In genomic region chr17:38325221-38325851, GRCh38 we compare ENCODE assay signal across 13 cellular contexts. TPM values are rescaled to one million over a fixed set of nuclear protein-coding genes. Genes with fewer than 3 reads are reported as not detected.
DNase-seq lines count a peak whose midpoint lies in the region; ATAC-seq and TF ChIP-seq lines count a peak whose summit lies in the region.
"Had no signal": no experiment of that assay in that cellular context is flagged by ENCODE, and none has a peak within 500 bp of the region (broad histone marks: within the 10 kb centered on the region; RNA-seq: fewer than 3 reads in every experiment).

No MANE protein-coding gene starts in this region.

- 72 to 80% methylated on average over 3 to 4 of the region's 5 CpGs for WGBS in mesodermal cell (ENCODE audit: insufficient coverage in 2 of 2), 2 experiments

- ATAC-seq in HG03571 (IDR thresholded peaks at IDR 0.05; ENCODE audit: unreplicated experiment), result no peak
- ATAC-seq: PC-3 had no signal

- no peaks in the 10 kb centered on the region for H4K20me1 ChIP-seq in PC-9 (ENCODE audit: insufficient read depth)

- no TSS peak for BruUV-seq in PC-9 (replicated peaks; lab: Mats Ljungman, UMichigan)

- no peaks in the 10 kb centered on the region for H3K79me2 ChIP-seq in PC-9 (ENCODE audit: low read depth)

- no peaks in the 10 kb centered on the region for H3K27me3 ChIP-seq in PC-9 (ENCODE audit: insufficient read depth, low read depth)

- in situ Hi-C loops in KBM-7 (cut with MboI; ENCODE audit: low pct_unique_long_range_greater_than_20kb, low sequenced_read_pairs), result no loop called here

- no peaks in the 10 kb centered on the region for H3K9me2 ChIP-seq in PC-9 (ENCODE audit: insufficient read depth)

- TF ChIP-seq CTCF in PC-9 (conservative IDR thresholded peaks at IDR 0.05), result no peak

- CTCF ChIA-PET in PC-9 (lab: Charles Lee), result no interaction called here

- no peak overlapping the region for H2AFZ ChIP-seq in PC-9

- H3K36me3 ChIP-seq in mesodermal cell (ENCODE audit: control insufficient read depth, insufficient read depth, low read length) (peaks cover 33% of the 10 kb centered on the region), PC-9 (ENCODE audit: low read depth) (peaks cover 4% of the 10 kb centered on the region)

- POLR2A ChIA-PET in PC-9 (lab: Charles Lee; ENCODE audit: unreplicated experiment), result no interaction called here

- peaks cover 7% of the 10 kb centered on the region for H3F3A ChIP-seq in PC-9 (ENCODE audit: insufficient read depth, low read depth)

- no peak overlapping the region for H3K4me2 ChIP-seq in PC-9

- H3K4me3 ChIP-seq in mesodermal cell (ENCODE audit: extremely low read depth, insufficient read depth, low read length, poor library complexity, severe bottlenecking) (no peak overlapping the region), PC-9 (no peak overlapping the region)

- H3K9me3 ChIP-seq in mesodermal cell (ENCODE audit: control insufficient read depth, low read length) (no peaks in the 10 kb centered on the region), PC-9 (ENCODE audit: insufficient read depth, low read depth) (no peaks in the 10 kb centered on the region)

- peak; percentile 82 for DNase-seq in COLO829 (ENCODE audit: low spot score)
- peak; percentile 21 for DNase-seq in KBM-7
- peak in 9 of 61 donors; percentile 19 to 43 (median 33) for DNase-seq in caudate nucleus (lab: John Stamatoyannopoulos, UW)
- DNase-seq in NCI-H510A (lab: John Stamatoyannopoulos, UW), result no peak
- no peak for DNase-seq in PC-9
- DNase-seq in effector CD8-positive, alpha-beta T cell (lab: John Stamatoyannopoulos, UW), result no peak
- DNase-seq: activated CD4-positive, alpha-beta T cell treated with anti-CD3 and anti-CD28 coated beads for 4 hours; Calu3; NCI-H1092 treated with DMSO at 0.1 percent for 48 hours; PC-3 had no signal

- peak overlapping the region; percentile 83 for H3K27ac ChIP-seq in caudate nucleus (ENCODE audit: low read depth, low read length)
- peak overlapping the region; percentile 79 for H3K27ac ChIP-seq in mesodermal cell (ENCODE audit: low read depth, low read length, severe bottlenecking)
- H3K27ac ChIP-seq in PC-9, result no peak overlapping the region

- intact Hi-C loops in PC-9 (cut with micrococcal nuclease; ENCODE audit: unreplicated experiment), result no loop called here

- H3K4me1 ChIP-seq in mesodermal cell (ENCODE audit: control insufficient read depth, insufficient read depth, low read length, poor library complexity, severe bottlenecking), result peaks cover 18% of the 10 kb centered on the region
- peaks cover 11% of the 10 kb centered on the region for H3K4me1 ChIP-seq in PC-9 (replicated peaks; ENCODE audit: insufficient read depth)

RNA-seq across cellular contexts. Expression of gene GPR179, which starts 18.4 kb away (rescaled TPM):
- polyA plus RNA-seq in mesodermal cell (2013, experiment 1 of 2), result not detected
- not detected for polyA plus RNA-seq in mesodermal cell (2013, experiment 2 of 2)
- total RNA-seq in PC-9 (2021), result 0.57 and 0.58 TPM in 2 replicates
- total RNA-seq: PC-3 had no signal
- polyA plus RNA-seq: fibroblast of lung had no signal

RNA-seq across cellular contexts. Expression of gene SOCS7, which starts 26.3 kb away (rescaled TPM):
- polyA plus RNA-seq in mesodermal cell (2013, experiment 1 of 2), result 12.0 TPM
- polyA plus RNA-seq in mesodermal cell (2013, experiment 2 of 2), result 11.2 TPM
- total RNA-seq in PC-9 (2021), result 14.2 and 19.6 TPM in 2 replicates

RNA-seq across cellular contexts. Expression of gene MRPL45, which starts 28.4 kb away (rescaled TPM):
- 49.3 TPM for polyA plus RNA-seq in mesodermal cell (2013, experiment 1 of 2)
- 51.2 TPM for polyA plus RNA-seq in mesodermal cell (2013, experiment 2 of 2)
- 50.6 and 56.2 TPM in 2 replicates for total RNA-seq in PC-9 (2021)

Comparison
In these comparisons a context has a peak if more than half of its experiments do, and no peak if none do; other contexts are left out.
1. DNase-seq: peak in COLO829 (single experiment) and KBM-7 (single experiment); none in NCI-H510A (single experiment), PC-9 (0 of 2) and effector CD8-positive, alpha-beta T cell (single experiment).